19 cellular contexts compared by ENCODE assay signal in the genomic region with DNA sequence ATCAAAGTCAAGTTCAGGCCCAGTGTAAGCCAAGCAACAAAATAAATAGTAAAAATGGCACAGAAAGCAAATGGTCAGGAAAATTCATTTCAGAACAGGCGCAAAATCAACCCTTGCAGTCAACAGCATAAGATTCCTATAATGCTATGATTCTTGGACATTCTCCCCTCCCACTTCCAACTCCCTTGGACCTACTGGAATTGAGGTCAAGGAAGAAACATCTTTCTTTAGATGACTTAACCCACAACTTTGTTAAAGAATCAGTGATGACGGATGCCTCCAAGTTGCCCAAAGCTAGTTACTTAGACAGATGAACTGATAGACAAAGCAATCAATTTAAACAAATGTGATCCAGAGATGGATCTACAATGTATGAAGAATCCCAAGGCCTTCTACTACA.
"Had no signal": no experiment of that assay in that cellular context is flagged by ENCODE, and none has a peak within 500 bp of the region (broad histone marks: within the 10 kb centered on the region; RNA-seq: fewer than 3 reads in every experiment).

No MANE protein-coding gene starts in this region.

- H3K4me3 ChIP-seq: esophagus muscularis mucosa, hepatocyte, lung, suprapubic skin, vagina had no signal

- DNase-seq: activated CD4-positive, alpha-beta T cell treated with anti-CD3 and anti-CD28 coated beads, Interleukin-2, amount 50 U/mL, for 1 hour; activated CD8-positive, alpha-beta memory T cell treated with anti-CD3 and anti-CD28 coated beads, Interleukin-2, amount 50 U/mL, for 4 hours; activated T-cell treated with anti-CD3 and anti-CD28 coated beads, Interleukin-2, amount 50 U/mL, for 4 hours; cerebellar nuclear complex; cortex of kidney; effector CD4-positive, alpha-beta T cell; occipital lobe; retina; T-cell; trophoblast cell had no signal

- H3K27ac Mint-ChIP-seq: activated naive CD4-positive, alpha-beta T cell treated with anti-CD3 and anti-CD28 coated beads for 36 hours; stimulated activated naive CD8-positive, alpha-beta T cell treated with anti-CD3 and anti-CD28 coated beads, Interleukin-15, Interleukin-2, amounts not matched to agents 100 ng/mL and 50 ng/mL, for 24 hours; T-cell had no signal

- H3K9me3 ChIP-seq: suprapubic skin had no signal

- H3K4me1 ChIP-seq: suprapubic skin, vagina had no signal

- H3K4me1 Mint-ChIP-seq: T-cell had no signal

- FAIRE-seq: islet of Langerhans had no signal

- H3K4me2 ChIP-seq: hepatocyte had no signal

- H3K36me3 ChIP-seq: brain microvascular endothelial cell, esophagus muscularis mucosa, suprapubic skin, vagina had no signal

- H3K27ac ChIP-seq: brain microvascular endothelial cell, esophagus muscularis mucosa, hepatocyte, suprapubic skin, vagina had no signal

- H3K4me3 Mint-ChIP-seq: activated naive CD4-positive, alpha-beta T cell treated with anti-CD3 and anti-CD28 coated beads for 36 hours; activated T-cell treated with anti-CD3 and anti-CD28 coated beads, Interleukin-2, amount 50 U/mL, for 4 hours; stimulated activated naive CD8-positive, alpha-beta T cell treated with anti-CD3 and anti-CD28 coated beads, Interleukin-15, Interleukin-2, amounts not matched to agents 100 ng/mL and 50 ng/mL, for 24 hours; T-cell had no signal

- H3K36me3 Mint-ChIP-seq: T-cell had no signal

- H3K79me2 ChIP-seq: hepatocyte had no signal

- H3K27me3 ChIP-seq: brain microvascular endothelial cell, esophagus muscularis mucosa, hepatocyte, suprapubic skin, vagina had no signal

- ATAC-seq: T-cell had no signal

- H2AFZ ChIP-seq: hepatocyte had no signal
